ENCODE assay signal across 27 cellular contexts in the genomic region with DNA sequence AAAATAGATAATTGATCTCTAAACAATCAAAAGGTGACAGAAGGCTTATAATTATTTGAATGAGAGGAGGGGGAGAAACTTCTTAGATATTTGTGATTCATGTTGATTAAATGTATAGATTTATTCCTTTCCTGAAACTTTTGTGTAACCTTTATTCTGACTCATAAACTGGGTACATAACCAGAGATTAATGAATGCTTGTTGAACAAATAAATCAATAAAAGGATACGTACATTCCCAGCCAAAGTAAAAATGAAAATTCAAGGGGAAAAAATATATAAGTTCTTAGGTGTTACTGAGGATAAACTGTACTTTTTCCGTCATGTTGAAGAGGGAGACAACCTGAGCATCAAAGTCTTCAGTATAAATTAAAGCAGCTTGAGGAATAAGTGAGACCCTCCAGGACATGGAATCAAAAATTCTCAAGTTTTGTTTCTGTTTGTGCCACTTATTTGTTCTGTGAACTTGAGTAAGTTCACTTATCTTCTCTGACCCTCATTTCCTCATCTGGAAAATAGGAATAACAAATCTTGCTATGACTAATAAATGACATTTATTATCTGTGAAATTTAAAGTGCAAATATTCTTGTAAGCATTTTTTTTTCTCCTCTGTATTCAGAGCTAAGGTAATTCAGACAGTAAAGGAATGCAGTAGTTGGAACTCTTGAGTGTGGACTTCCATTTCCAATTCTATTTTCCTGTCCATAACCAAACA.
"Had no signal": no experiment of that assay in that cellular context is flagged by ENCODE, and none has a peak within 500 bp of the region (broad histone marks: within the 10 kb centered on the region; RNA-seq: fewer than 3 reads in every experiment).

No MANE protein-coding gene starts in this region.

- H3K27me3 ChIP-seq: cardiac muscle cell, gastrocnemius medialis had no signal

- H3K27ac ChIP-seq: cardiac muscle cell, coronary artery, gastrocnemius medialis, skin epidermis, thoracic aorta had no signal

- H3K4me3 ChIP-seq: cardiac muscle cell, coronary artery, gastrocnemius medialis, mucosa of descending colon, skin epidermis, thoracic aorta had no signal

- DNase-seq: activated CD4-positive, alpha-beta memory T cell treated with anti-CD3 and anti-CD28 coated beads, Interleukin-2, amount 10 ng/mL, durations not matched to agents 7 days and 5 days; activated CD4-positive, alpha-beta T cell treated with anti-CD3 and anti-CD28 coated beads, Interleukin-2, amount 10 ng/mL, durations not matched to agents 24 days and 14 days; activated CD4-positive, CD25-positive, alpha-beta regulatory T cell treated with anti-CD3 and anti-CD28 coated beads, Interleukin-2, amount 50 U/mL, for 72 hours; activated CD8-positive, alpha-beta memory T cell treated with anti-CD3 and anti-CD28 coated beads, Interleukin-2, amount 50 U/mL, for 48 hours; activated gamma-delta T cell; activated naive CD4-positive, alpha-beta T cell treated with anti-CD3 and anti-CD28 coated beads, Interleukin-2, amount 10 ng/mL, durations not matched to agents 7 days and 5 days; activated naive CD8-positive, alpha-beta T cell treated with anti-CD3 and anti-CD28 coated beads, Interleukin-2, amount 10 ng/mL, durations not matched to agents 7 days and 5 days; activated T-cell treated with anti-CD3 and anti-CD28 coated beads, Interleukin-2, amount 50 U/mL, for 24 hours; amniotic stem cell; cerebellar nuclear complex; effector memory CD8-positive, alpha-beta T cell; gastrocnemius medialis; glutamatergic neuron; islet precursor cell; left cardiac atrium; left ventricle myocardium superior; mucosa of descending colon; posterior cingulate gyrus; stimulated activated CD4-positive, alpha-beta T cell treated with anti-CD3 and anti-CD28 coated beads, Interleukin-12 subunit alpha, Interleukin-12 subunit beta, amount 100 ng/mL, for 4 hours; stimulated activated CD4-positive, alpha-beta T cell treated with anti-CD3 and anti-CD28 coated beads, Interleukin-4, amount 100 ng/mL, for 24 hours; T-helper 17 cell; trophoblast cell had no signal

- H3K36me3 ChIP-seq: cardiac muscle cell, gastrocnemius medialis, thoracic aorta had no signal

- H3K4me1 ChIP-seq: gastrocnemius medialis had no signal

- H3K9me3 ChIP-seq: gastrocnemius medialis, mucosa of descending colon, thoracic aorta had no signal

- FAIRE-seq: urothelium cell line had no signal
